1 cellular context compared by ENCODE assay signal in genomic region chr4:165325732-165326512, GRCh38.
TF ChIP-seq lines count a peak whose summit lies in the region.

No MANE protein-coding gene starts in this region.

TF ChIP-seq in SK-N-SH, 30 proteins besides CTCF, POLR2A, EP300 and RAD21:
- TF ChIP-seq REST (IDR thresholded peaks at IDR 0.05; ENCODE audit: low read depth, low read length) (no peak), TEAD4 (IDR thresholded peaks at IDR 0.05; ENCODE audit: borderline replicate concordance, insufficient read depth) (peak; percentile 18; the same call in 1 of the 2 replicates), NRF1 (IDR thresholded peaks at IDR 0.05; ENCODE audit: low read depth, low read length) (no peak), FOSL2 (IDR thresholded peaks at IDR 0.05; ENCODE audit: borderline replicate concordance, low read depth) (peak; percentile 84), JUND (IDR thresholded peaks at IDR 0.05) (peak; percentile 69), EZH2phosphoT487 (IDR thresholded peaks at IDR 0.05; ENCODE audit: borderline replicate concordance, low read depth) (no peak), RXRA (IDR thresholded peaks at IDR 0.05; ENCODE audit: borderline replicate concordance, low read depth) (no peak), PBX3 (IDR thresholded peaks at IDR 0.05) (peak; percentile 30; the same call in 1 of the 2 replicates), POLR2AphosphoS5 (IDR thresholded peaks at IDR 0.05; ENCODE audit: low read depth, low read length) (peak; percentile 63; the same call in 1 of the 2 replicates), IRF3 (IDR thresholded peaks at IDR 0.05; ENCODE audit: low read depth, low read length) (no peak), TCF12 (IDR thresholded peaks at IDR 0.05) (peak; percentile 36; the same call in 1 of the 2 replicates), RFX5 (IDR thresholded peaks at IDR 0.05; ENCODE audit: low read length) (no peak), NFIC (IDR thresholded peaks at IDR 0.05; ENCODE audit: borderline replicate concordance) (peak; percentile 10; the same call in 1 of the 2 replicates)
